Comparison of ENCODE assay signal across 23 cellular contexts in the genomic region with DNA sequence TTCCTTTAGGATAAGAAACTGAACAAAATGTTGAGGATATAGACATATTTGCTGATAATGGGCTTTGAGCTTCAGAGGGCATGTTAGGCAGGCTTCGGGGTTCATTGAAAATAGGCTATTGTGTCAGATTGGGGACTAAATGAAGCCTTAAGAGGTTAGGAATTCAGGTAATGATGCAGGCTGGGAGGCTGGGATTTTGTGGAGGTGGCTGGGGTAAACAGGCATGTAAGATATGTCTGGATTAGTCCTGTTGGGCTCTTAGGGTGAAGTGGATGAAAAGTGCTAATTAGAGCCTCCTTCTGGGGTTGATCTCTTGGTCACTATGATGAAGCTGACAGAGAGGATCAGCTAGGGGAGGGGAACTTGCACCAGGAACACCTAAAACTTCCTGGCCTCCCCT.
"Had no signal": no experiment of that assay in that cellular context is flagged by ENCODE, and none has a peak within 500 bp of the region (broad histone marks: within the 10 kb centered on the region; RNA-seq: fewer than 3 reads in every experiment).

No MANE protein-coding gene starts in this region.

- H3K27ac ChIP-seq: ascending aorta, cardiac muscle cell had no signal

- H3K4me1 ChIP-seq: ascending aorta had no signal

- H3K27me3 ChIP-seq: ascending aorta had no signal

- H3K9me3 ChIP-seq: ascending aorta had no signal

- H3K4me3 ChIP-seq: ascending aorta, cardiac muscle cell had no signal

- H3K36me3 ChIP-seq: ascending aorta, cardiac muscle cell had no signal

- ATAC-seq: activated naive CD4-positive, alpha-beta T cell treated with anti-CD3 and anti-CD28 coated beads, Interleukin-2, amount 50 U/mL, for 72 hours; activated naive CD8-positive, alpha-beta T cell treated with anti-CD3 and anti-CD28 coated beads, Interleukin-2, amount 50 U/mL, for 24 hours; activated T-cell treated with anti-CD3 and anti-CD28 coated beads, Interleukin-2, amount 50 U/mL, for 4 hours; T-helper 17 cell had no signal

- DNase-seq: activated B cell treated with CpG ODN at 0.5 μM for 24 hours; activated CD4-positive, alpha-beta memory T cell treated with anti-CD3 and anti-CD28 coated beads for 36 hours; activated CD4-positive, alpha-beta T cell treated with anti-CD3 and anti-CD28 coated beads, Interleukin-2, amount 10 ng/mL, durations not matched to agents 7 days and 5 days; activated CD8-positive, alpha-beta memory T cell treated with anti-CD3 and anti-CD28 coated beads for 24 hours; activated effector memory CD4-positive, alpha-beta T cell treated with anti-CD3 and anti-CD28 coated beads, Interleukin-2, amount 50 U/mL, for 16 hours; activated naive CD4-positive, alpha-beta T cell treated with Interleukin-2 at 50 U/mL for 16 hours; activated naive CD8-positive, alpha-beta T cell treated with anti-CD3 and anti-CD28 coated beads, Interleukin-2, amount 50 U/mL, for 24 hours; activated T-cell treated with anti-CD3 and anti-CD28 coated beads, Interleukin-2, amount 50 U/mL, for 4 hours; KG1; NCI-H1092; NCI-H1417; NCI-H1694; NCI-H2029; NCI-H345; NCI-H510A; NCI-H526 treated with DMSO at 0.1 percent for 48 hours; NCI-H82; SHP77 treated with DMSO at 0.1 percent for 48 hours; T-helper 17 cell; T-helper 9 cell had no signal
